Comparison of ENCODE assay signal across 16 cellular contexts in the genomic region with DNA sequence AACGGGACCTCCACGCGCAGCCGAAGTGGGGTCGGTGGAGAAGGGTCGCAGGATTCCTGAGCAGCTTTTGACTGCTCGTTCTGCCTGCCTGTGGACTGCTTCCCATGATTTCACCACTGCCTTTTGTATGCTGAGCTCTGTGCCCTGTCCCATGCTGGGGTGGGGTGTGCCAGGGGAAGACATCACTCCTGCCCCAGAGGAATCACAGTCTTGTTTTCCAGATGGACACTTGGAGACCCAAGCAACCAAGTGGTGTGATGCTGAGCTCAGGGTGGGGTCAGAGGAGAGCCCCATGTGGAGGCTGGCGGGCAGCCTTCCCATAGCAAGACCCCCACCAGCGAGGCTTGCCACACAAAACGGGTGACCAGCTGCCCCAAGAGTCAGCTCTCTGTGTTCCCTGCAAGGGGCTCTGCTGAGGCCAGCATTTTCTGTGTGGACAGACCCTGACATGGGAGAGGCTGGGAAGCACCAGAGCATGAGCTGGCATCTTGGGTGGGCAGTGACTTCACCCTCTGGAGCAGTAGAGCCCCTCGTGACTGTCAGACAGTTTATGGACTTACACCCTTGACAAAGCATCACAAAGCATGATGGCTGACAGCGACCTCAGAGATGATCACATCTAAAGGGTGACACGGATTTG.
DNase-seq lines count a peak whose midpoint lies in the region; ATAC-seq and TF ChIP-seq lines count a peak whose summit lies in the region.
"Had no signal": no experiment of that assay in that cellular context is flagged by ENCODE, and none has a peak within 500 bp of the region (broad histone marks: within the 10 kb centered on the region; RNA-seq: fewer than 3 reads in every experiment).

No MANE protein-coding gene starts in this region.

- no peak overlapping the region for H3K4me3 ChIP-seq in GM23248

- no peaks in the 10 kb centered on the region for H3K36me3 ChIP-seq in GM23248 (ENCODE audit: low read depth)

- no peaks in the 10 kb centered on the region for H3K27me3 Mint-ChIP-seq in neural crest cell (ENCODE audit: low read depth)
- peaks cover 21% of the 10 kb centered on the region for H3K27me3 Mint-ChIP-seq in chondrocyte (ENCODE audit: low read depth)
- H3K27me3 Mint-ChIP-seq: CD4-positive, alpha-beta memory T cell had no signal

- H3K4me1 Mint-ChIP-seq in neural crest cell (peaks cover 65% of the 10 kb centered on the region), chondrocyte (ENCODE audit: low read depth) (peaks cover 15% of the 10 kb centered on the region)

- no peaks in the 10 kb centered on the region for H3K79me2 ChIP-seq in GM23248 (ENCODE audit: insufficient read depth)

- no peak for ATAC-seq in omental fat pad (ENCODE audit: low FRiP score)
- ATAC-seq: HepG2 had no signal

- no peak overlapping the region for H3K4me2 ChIP-seq in GM23248 (ENCODE audit: unreplicated experiment)

- no peaks in the 10 kb centered on the region for H4K20me1 ChIP-seq in GM23248 (ENCODE audit: insufficient read depth)

- H3K9ac ChIP-seq in GM23248 = no peak overlapping the region

- H3K27me3 ChIP-seq in GM23248 (replicated peaks; ENCODE audit: insufficient read depth) = peaks cover 4% of the 10 kb centered on the region; the same call in 1 of the 2 replicates
- H3K27me3 ChIP-seq: BE2C had no signal

- H3F3A ChIP-seq in GM23248 (ENCODE audit: insufficient read depth) = no peaks in the 10 kb centered on the region

- no peaks in the 10 kb centered on the region for H3K9me3 ChIP-seq in GM23248 (ENCODE audit: low read depth)
- H3K9me3 ChIP-seq: BE2C had no signal

- no peak overlapping the region for H2AFZ ChIP-seq in GM23248

- DNase-seq in globus pallidus (ENCODE audit: low spot score) = peak; percentile 77
- no peak for DNase-seq in neural crest cell (ENCODE audit: low read depth, low spot score)
- DNase-seq in substantia nigra (lab: John Stamatoyannopoulos, UW) = peak in 16 of 49 donors; percentile 24 to 64 (median 44)
- DNase-seq in GM23248 = no peak
- DNase-seq in omental fat pad (ENCODE audit: low spot score) = no peak
- no peak for DNase-seq in chondrocyte (ENCODE audit: low spot score)
- DNase-seq in mucosa of gallbladder (ENCODE audit: low spot score) = no peak
- DNase-seq: BE2C; CD4-positive, alpha-beta memory T cell; DMS79 treated with DMSO at 0.1 percent for 48 hours; EL; HCEC 1CT; HFFc6 had no signal

- H3K27ac Mint-ChIP-seq in neural crest cell (ENCODE audit: unreplicated experiment) = no peak overlapping the region
- no peak overlapping the region for H3K27ac Mint-ChIP-seq in chondrocyte (ENCODE audit: unreplicated experiment)
- H3K27ac Mint-ChIP-seq: HFFc6 had no signal

- peak overlapping the region; percentile 34 for H3K4me3 Mint-ChIP-seq in neural crest cell
- H3K4me3 Mint-ChIP-seq in chondrocyte (ENCODE audit: unreplicated experiment) = no peak overlapping the region
- H3K4me3 Mint-ChIP-seq: CD4-positive, alpha-beta memory T cell; HFFc6 had no signal

- H3K36me3 Mint-ChIP-seq in neural crest cell (ENCODE audit: low read depth) = peaks cover 3% of the 10 kb centered on the region
- peaks cover 1% of the 10 kb centered on the region for H3K36me3 Mint-ChIP-seq in chondrocyte (ENCODE audit: low read depth)

- H3K27ac ChIP-seq in angular gyrus (ENCODE audit: low read depth, low read length) (peak overlapping the region; percentile 96), substantia nigra (ENCODE audit: low read depth, low read length, poor library complexity, severe bottlenecking) (peak overlapping the region; percentile 99), GM23248 (no peak overlapping the region)
- H3K27ac ChIP-seq: C4-2B had no signal

- no peak for TF ChIP-seq CTCF in neural crest cell (conservative IDR thresholded peaks at IDR 0.05)
- no peak for TF ChIP-seq CTCF in omental fat pad (IDR thresholded peaks at IDR 0.05)
- TF ChIP-seq CTCF in chondrocyte (IDR thresholded peaks at IDR 0.05) = no peak

- peaks cover 7% of the 10 kb centered on the region; the same call in 1 of the 2 replicates for H3K4me1 ChIP-seq in GM23248 (ENCODE audit: insufficient read depth)

- H3K9me3 Mint-ChIP-seq in neural crest cell (no peaks in the 10 kb centered on the region), chondrocyte (ENCODE audit: low read depth) (no peaks in the 10 kb centered on the region)
- H3K9me3 Mint-ChIP-seq: HFFc6 had no signal

- in situ Hi-C loops in GM23248 (cut with MboI) = no loop called here

- H3K9me2 ChIP-seq in GM23248 (ENCODE audit: insufficient read depth) = no peaks in the 10 kb centered on the region

- WGBS in GM23248 (ENCODE audit: low coverage in 1 of 2, low lambda C conversion rate in 2 of 2, missing lambda C conversion rate in 2 of 2), 2 experiments = 62 to 65% methylated on average over 13 of the region's 13 CpGs
